Comparison of ENCODE assay signal across 8 cellular contexts in the genomic region with DNA sequence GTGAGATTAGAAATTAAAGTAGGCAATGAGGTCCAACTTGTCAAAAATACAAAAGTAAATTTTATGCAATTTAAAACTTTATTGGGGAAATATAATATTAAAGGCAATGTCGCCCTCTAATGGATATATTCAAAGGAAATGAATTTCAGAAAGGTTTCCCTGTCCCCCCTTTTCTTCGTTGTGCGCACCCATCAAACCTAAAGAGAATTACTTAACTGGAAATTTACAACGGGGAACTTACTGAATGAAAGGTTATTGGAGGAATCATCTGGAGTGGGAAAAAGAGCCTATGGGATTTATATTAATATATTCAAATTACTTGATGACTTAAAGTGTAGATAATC. TPM values are rescaled to one million over a fixed set of nuclear protein-coding genes. Genes with fewer than 3 reads are reported as not detected.
DNase-seq lines count a peak whose midpoint lies in the region; ATAC-seq and TF ChIP-seq lines count a peak whose summit lies in the region.

No MANE protein-coding gene starts in this region.

- TF ChIP-seq RAD21 in HCT116 (IDR thresholded peaks at IDR 0.05; ENCODE audit: low read depth): peak; percentile 54

- no peak overlapping the region for H3K27ac Mint-ChIP-seq in mesothelial cell of epicardium

- H3K9me2 ChIP-seq in HCT116 (ENCODE audit: insufficient read depth): no peaks in the 10 kb centered on the region

- H2AFZ ChIP-seq in HCT116 (ENCODE audit: low read depth, low read length, poor library complexity, severe bottlenecking): peak overlapping the region; percentile 92

- POLR2A ChIA-PET in A673 (lab: Charles Lee; ENCODE audit: low non-redundant PET): no interaction called here
- POLR2A ChIA-PET in HCT116 (lab: Charles Lee): no interaction called here

- H3K9ac ChIP-seq in HCT116 (ENCODE audit: low read length): peak overlapping the region; percentile 74

- H3K9me3 Mint-ChIP-seq in mesothelial cell of epicardium: no peaks in the 10 kb centered on the region

- peaks cover 32% of the 10 kb centered on the region for H3K27me3 Mint-ChIP-seq in mesothelial cell of epicardium (ENCODE audit: low read depth)

- no peak for DNase-seq in A673 (ENCODE audit: low spot score)
- DNase-seq in HCT116 (ENCODE audit: low read depth, low spot score): peak; percentile 21
- no peak for DNase-seq in ascending aorta (ENCODE audit: low spot score in 2 of 2)
- DNase-seq in mesothelial cell of epicardium (ENCODE audit: low spot score in 2 of 2, unreplicated experiment in 2 of 2): no peak
- DNase-seq in G401 (ENCODE audit: low spot score): no peak
- DNase-seq in epidermal melanocyte (ENCODE audit: insufficient read length, low spot score): no peak
- DNase-seq in NCI-H1417 treated with DMSO at 0.1 percent for 48 hours (lab: John Stamatoyannopoulos, UW): no peak

- H3K36me3 ChIP-seq in A673 (ENCODE audit: insufficient read depth, low read length, poor library complexity, severe bottlenecking) (no peaks in the 10 kb centered on the region), HCT116 (ENCODE audit: control insufficient read depth in 1 of 2, insufficient read depth in 2 of 2, low read length in 2 of 2) (no peaks in the 10 kb centered on the region), ascending aorta (no peaks in the 10 kb centered on the region)

- H3K9me3 ChIP-seq in A673 (ENCODE audit: low read depth, low read length, poor library complexity, severe bottlenecking) (no peaks in the 10 kb centered on the region), HCT116 (ENCODE audit: control insufficient read depth in 1 of 2, insufficient read depth in 1 of 2, low read depth in 1 of 2, low read length in 2 of 2) (no peaks in the 10 kb centered on the region), ascending aorta (no peaks in the 10 kb centered on the region)

- in situ Hi-C loops in G401 (cut with HindIII; ENCODE audit: low sequenced_read_pairs): no loop called here

- peak; percentile 46 for TF ChIP-seq CTCF in A673 (conservative IDR thresholded peaks at IDR 0.05; ENCODE audit: low read depth, low read length)
- peak in 2 of 3 experiments; percentile 33 to 90; a peak in 3 of 6 replicates for TF ChIP-seq CTCF in HCT116 (IDR thresholded peaks at IDR 0.05 in 2 of 3, conservative IDR thresholded peaks at IDR 0.05 in 1 of 3; ENCODE audit: borderline replicate concordance in 1 of 3, insufficient read depth in 1 of 3, low read depth in 2 of 3, low read length in 2 of 3)
- peak in 1 of 3 experiments; percentile 49 for TF ChIP-seq CTCF in ascending aorta (IDR thresholded peaks at IDR 0.05)
- peak; percentile 35 for TF ChIP-seq CTCF in mesothelial cell of epicardium (IDR thresholded peaks at IDR 0.05; ENCODE audit: unreplicated experiment)

- H3K27ac ChIP-seq in A673 (ENCODE audit: low read depth, low read length, poor library complexity, severe bottlenecking): no peak overlapping the region
- H3K27ac ChIP-seq in HCT116 (ENCODE audit: low read depth, low read length): peak overlapping the region; percentile 62; the same call in 1 of the 2 replicates
- H3K27ac ChIP-seq in ascending aorta: peak overlapping the region in 1 of 2 donors; percentile 78

- H3K4me1 Mint-ChIP-seq in mesothelial cell of epicardium: peaks cover 19% of the 10 kb centered on the region

- no peaks in the 10 kb centered on the region for H4K20me1 ChIP-seq in HCT116 (ENCODE audit: insufficient read depth)

- RAD21 ChIA-PET in HCT116 (lab: Charles Lee; ENCODE audit: low non-redundant PET in 1 of 2, low total read pairs in 2 of 2, uncharacterized antibody in 2 of 2, unreplicated experiment in 2 of 2): interaction anchor here in 1 of 2 experiments (4.0 kb wide), 1 partner anchor 185 kb away, joined by 33 read pairs; no protein-coding TSS in a partner anchor

- H3K4me3 ChIP-seq in A673 (ENCODE audit: low read depth, low read length, poor library complexity, severe bottlenecking) (peak overlapping the region; percentile 71), HCT116 (replicated peaks in 1 of 2; ENCODE audit: low read depth in 1 of 2, low read length in 2 of 2) (peak overlapping the region; percentile 56 to 63), ascending aorta (peak overlapping the region; percentile 81 to 84)

- CTCF ChIA-PET in A673 (lab: Charles Lee): no interaction called here
- CTCF ChIA-PET in HCT116 (lab: Charles Lee): interaction anchor here (4.3 kb wide), 1 partner anchor 185 kb away, joined by 93 read pairs; no protein-coding TSS in a partner anchor

- H3K4me1 ChIP-seq in A673 (ENCODE audit: insufficient read depth, low read length, poor library complexity, severe bottlenecking) (peaks cover 31% of the 10 kb centered on the region), HCT116 (ENCODE audit: control insufficient read depth in 1 of 2, insufficient read depth in 2 of 2, low read length in 2 of 2) (peaks cover 3 to 30% of the 10 kb centered on the region in 2 experiments; a peak in 3 of 4 replicates), ascending aorta (peaks cover 3 to 23% of the 10 kb centered on the region in 2 donors)

- BruUV-seq in A673 (replicated peaks; lab: Mats Ljungman, UMichigan): TSS peak; percentile 56
- BruUV-seq in HCT116 (replicated peaks; lab: Mats Ljungman, UMichigan): no TSS peak

- peak overlapping the region; percentile 97 for H3K4me2 ChIP-seq in HCT116 (ENCODE audit: low read length)

- no peaks in the 10 kb centered on the region for H3K36me3 Mint-ChIP-seq in mesothelial cell of epicardium

- intact Hi-C loops in A673 (cut with micrococcal nuclease; ENCODE audit: unreplicated experiment): loop anchor here (1.0 to 5.0 kb wide), 7 partner anchors 92 to 551 kb away; no protein-coding TSS in a partner anchor
- intact Hi-C loops in HCT116 (cut with micrococcal nuclease): loop anchor here (1.0 to 5.0 kb wide), 10 partner anchors 97 to 551 kb away; a partner anchor contains a TSS
- intact Hi-C loops in ascending aorta (cut with DNase I): loop anchor here (1.0 to 5.0 kb wide), 8 partner anchors 51 to 667 kb away; a partner anchor contains a TSS

- H3K27me3 ChIP-seq in A673 (replicated peaks; ENCODE audit: insufficient read depth, low read depth, low read length, poor library complexity): no peaks in the 10 kb centered on the region
- H3K27me3 ChIP-seq in HCT116 (ENCODE audit: insufficient read depth, low read length): no peaks in the 10 kb centered on the region
- H3K27me3 ChIP-seq in ascending aorta: no peaks in the 10 kb centered on the region

- peaks cover 6% of the 10 kb centered on the region; the same call in 1 of the 2 replicates for H3K79me2 ChIP-seq in HCT116 (ENCODE audit: insufficient read depth, low read length)

- peak overlapping the region; percentile 74 for H3K4me3 Mint-ChIP-seq in mesothelial cell of epicardium

- no peak for TF ChIP-seq POLR2A in HCT116 (IDR thresholded peaks at IDR 0.05; ENCODE audit: borderline replicate concordance, extremely low read depth, insufficient read depth, insufficient read length)

- ATAC-seq in HCT116: no peak
- no peak for ATAC-seq in GM21619 (IDR thresholded peaks at IDR 0.05; ENCODE audit: unreplicated experiment)

TF ChIP-seq in HCT116, 20 proteins besides CTCF, POLR2A, EP300 and RAD21 (continues in another document):
- no peak for TF ChIP-seq EZH2 (IDR thresholded peaks at IDR 0.05)
- TF ChIP-seq TCF7L2 (IDR thresholded peaks at IDR 0.05; ENCODE audit: borderline replicate concordance, extremely low read depth, insufficient read depth, insufficient read length): no peak
- TF ChIP-seq, protein P1, sequence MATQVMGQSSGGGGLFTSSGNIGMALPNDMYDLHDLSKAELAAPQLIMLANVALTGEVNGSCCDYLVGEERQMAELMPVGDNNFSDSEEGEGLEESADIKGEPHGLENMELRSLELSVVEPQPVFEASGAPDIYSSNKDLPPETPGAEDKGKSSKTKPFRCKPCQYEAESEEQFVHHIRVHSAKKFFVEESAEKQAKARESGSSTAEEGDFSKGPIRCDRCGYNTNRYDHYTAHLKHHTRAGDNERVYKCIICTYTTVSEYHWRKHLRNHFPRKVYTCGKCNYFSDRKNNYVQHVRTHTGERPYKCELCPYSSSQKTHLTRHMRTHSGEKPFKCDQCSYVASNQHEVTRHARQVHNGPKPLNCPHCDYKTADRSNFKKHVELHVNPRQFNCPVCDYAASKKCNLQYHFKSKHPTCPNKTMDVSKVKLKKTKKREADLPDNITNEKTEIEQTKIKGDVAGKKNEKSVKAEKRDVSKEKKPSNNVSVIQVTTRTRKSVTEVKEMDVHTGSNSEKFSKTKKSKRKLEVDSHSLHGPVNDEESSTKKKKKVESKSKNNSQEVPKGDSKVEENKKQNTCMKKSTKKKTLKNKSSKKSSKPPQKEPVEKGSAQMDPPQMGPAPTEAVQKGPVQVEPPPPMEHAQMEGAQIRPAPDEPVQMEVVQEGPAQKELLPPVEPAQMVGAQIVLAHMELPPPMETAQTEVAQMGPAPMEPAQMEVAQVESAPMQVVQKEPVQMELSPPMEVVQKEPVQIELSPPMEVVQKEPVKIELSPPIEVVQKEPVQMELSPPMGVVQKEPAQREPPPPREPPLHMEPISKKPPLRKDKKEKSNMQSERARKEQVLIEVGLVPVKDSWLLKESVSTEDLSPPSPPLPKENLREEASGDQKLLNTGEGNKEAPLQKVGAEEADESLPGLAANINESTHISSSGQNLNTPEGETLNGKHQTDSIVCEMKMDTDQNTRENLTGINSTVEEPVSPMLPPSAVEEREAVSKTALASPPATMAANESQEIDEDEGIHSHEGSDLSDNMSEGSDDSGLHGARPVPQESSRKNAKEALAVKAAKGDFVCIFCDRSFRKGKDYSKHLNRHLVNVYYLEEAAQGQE (IDR thresholded peaks at IDR 0.05; ENCODE audit: low read depth): no peak
- TF ChIP-seq, protein P2, sequence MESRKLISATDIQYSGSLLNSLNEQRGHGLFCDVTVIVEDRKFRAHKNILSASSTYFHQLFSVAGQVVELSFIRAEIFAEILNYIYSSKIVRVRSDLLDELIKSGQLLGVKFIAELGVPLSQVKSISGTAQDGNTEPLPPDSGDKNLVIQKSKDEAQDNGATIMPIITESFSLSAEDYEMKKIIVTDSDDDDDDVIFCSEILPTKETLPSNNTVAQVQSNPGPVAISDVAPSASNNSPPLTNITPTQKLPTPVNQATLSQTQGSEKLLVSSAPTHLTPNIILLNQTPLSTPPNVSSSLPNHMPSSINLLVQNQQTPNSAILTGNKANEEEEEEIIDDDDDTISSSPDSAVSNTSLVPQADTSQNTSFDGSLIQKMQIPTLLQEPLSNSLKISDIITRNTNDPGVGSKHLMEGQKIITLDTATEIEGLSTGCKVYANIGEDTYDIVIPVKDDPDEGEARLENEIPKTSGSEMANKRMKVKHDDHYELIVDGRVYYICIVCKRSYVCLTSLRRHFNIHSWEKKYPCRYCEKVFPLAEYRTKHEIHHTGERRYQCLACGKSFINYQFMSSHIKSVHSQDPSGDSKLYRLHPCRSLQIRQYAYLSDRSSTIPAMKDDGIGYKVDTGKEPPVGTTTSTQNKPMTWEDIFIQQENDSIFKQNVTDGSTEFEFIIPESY (IDR thresholded peaks at IDR 0.05; ENCODE audit: extremely low read depth, insufficient replicate concordance, low read length): no peak
- TF ChIP-seq SRF (IDR thresholded peaks at IDR 0.05; ENCODE audit: low read depth): no peak
- no peak for TF ChIP-seq ZNF274 (IDR thresholded peaks at IDR 0.05; ENCODE audit: low read depth, low read length)

RNA-seq across cellular contexts. Expression of a gene that starts 1.7 kb away (rescaled TPM):
- 40.7 and 46.3 TPM in 2 replicates for total RNA-seq in A673 (2021)
- total RNA-seq in HCT116 (2021; ENCODE audit: unreplicated experiment): 6.8 TPM
- polyA plus RNA-seq in HCT116 (2012): 6.7 and 8.6 TPM in 2 replicates
- total RNA-seq in ascending aorta: 7.9 TPM
- total RNA-seq in mesothelial cell of epicardium: 2.6 to 3.1 TPM (median 2.7 TPM) in 3 replicates
- 1.8 and 2.9 TPM in 2 replicates for total RNA-seq in G401 (2014; rRNA removed; shearing (Covaris generic))
